In genomic region chr11:126307706-126308105, GRCh38 we compare ENCODE assay signal across 8 cellular contexts.
DNase-seq lines count a peak whose midpoint lies in the region; ATAC-seq and TF ChIP-seq lines count a peak whose summit lies in the region.

No MANE protein-coding gene starts in this region.

- DNase-seq in AG09309 (ENCODE audit: low read depth) (no peak), GM10266 (ENCODE audit: extremely low spot score) (no peak), OCI-M2 (lab: John Stamatoyannopoulos, UW; ENCODE audit: unreplicated experiment) (peak; percentile 2), fibroblast of peridontal ligament (ENCODE audit: extremely low read depth) (peak; percentile 67), NCI-H2171 treated with DMSO at 0.1 percent for 48 hours (lab: John Stamatoyannopoulos, UW) (no peak), NCI-H524 treated with DMSO at 0.1 percent for 48 hours (lab: John Stamatoyannopoulos, UW) (no peak)
- no peak for DNase-seq in activated T-cell treated with anti-CD3 and anti-CD28 coated beads, Interleukin-2, amount 50 U/mL, for 48 hours

- ATAC-seq in HG02973 (IDR thresholded peaks at IDR 0.05; ENCODE audit: unreplicated experiment), result no peak

- H3K4me3 ChIP-seq in AG09309 (ENCODE audit: control insufficient read depth, low read depth, low read length), result no peak overlapping the region

- TF ChIP-seq CTCF in AG09309 (IDR thresholded peaks at IDR 0.05; ENCODE audit: control insufficient read depth, insufficient read depth, low read depth, low read length, missing control alignments) (peak; percentile 67), GM10266 (IDR thresholded peaks at IDR 0.05; ENCODE audit: control insufficient read depth, insufficient read depth, low read depth, missing control alignments) (peak; percentile 37)

Comparison
In these comparisons a context has a peak if more than half of its experiments do, and no peak if none do; other contexts are left out.
1. DNase-seq: peak in OCI-M2 (single experiment) and fibroblast of peridontal ligament (single experiment); none in AG09309 (single experiment), GM10266 (single experiment), NCI-H2171 treated with DMSO at 0.1 percent for 48 hours (single experiment), NCI-H524 treated with DMSO at 0.1 percent for 48 hours (single experiment) and activated T-cell treated with anti-CD3 and anti-CD28 coated beads, Interleukin-2, amount 50 U/mL, for 48 hours (0 of 2).